Comparison of ENCODE assay signal across 22 cellular contexts in genomic region chr10:17379151-17379690, GRCh38.
DNase-seq lines count a peak whose midpoint lies in the region; ATAC-seq and TF ChIP-seq lines count a peak whose summit lies in the region.
"Had no signal": no experiment of that assay in that cellular context is flagged by ENCODE, and none has a peak within 500 bp of the region (broad histone marks: within the 10 kb centered on the region; RNA-seq: fewer than 3 reads in every experiment).

No MANE protein-coding gene starts in this region.

- no peak overlapping the region for H3K4me3 Mint-ChIP-seq in GM23338
- H3K4me3 Mint-ChIP-seq in WTC11: no peak overlapping the region
- H3K4me3 Mint-ChIP-seq in neural progenitor cell: no peak overlapping the region
- H3K4me3 Mint-ChIP-seq: CD14-positive monocyte; CD4-positive, alpha-beta T cell; CD8-positive, alpha-beta memory T cell; HFFc6 had no signal

- H3K4me1 Mint-ChIP-seq in GM23338: peaks cover 22% of the 10 kb centered on the region
- peaks cover 37% of the 10 kb centered on the region for H3K4me1 Mint-ChIP-seq in WTC11
- H3K4me1 Mint-ChIP-seq in neural progenitor cell: no peaks in the 10 kb centered on the region
- H3K4me1 Mint-ChIP-seq: CD14-positive monocyte; CD8-positive, alpha-beta memory T cell had no signal

- WGBS in mesendoderm (ENCODE audit: extremely low coverage, insufficient coverage, low lambda C conversion rate): no CpG with 5 or more reads among the region's 6 CpGs

- H3K4me3 ChIP-seq in GM23338 (no peak overlapping the region), mesendoderm (ENCODE audit: low read length) (no peak overlapping the region), neural progenitor cell (no peak overlapping the region)
- H3K4me3 ChIP-seq: A549; BLaER1 treated with 17β-estradiol and CSF1 and Interleukin-3, amounts not matched to agents 10 nM and 100 nM had no signal

- no peaks in the 10 kb centered on the region for H3K79me1 ChIP-seq in mesendoderm (ENCODE audit: low read length)

- no peak overlapping the region for H2BK15ac ChIP-seq in mesendoderm (replicated peaks; ENCODE audit: low read depth)

- no peak overlapping the region for H4K5ac ChIP-seq in mesendoderm (ENCODE audit: low read length)

- no peaks in the 10 kb centered on the region for H3K9me3 ChIP-seq in neural progenitor cell (ENCODE audit: low read depth)
- H3K9me3 ChIP-seq: A549; BE2C; BLaER1 treated with 17β-estradiol and CSF1 and Interleukin-3, amounts not matched to agents 10 nM and 100 nM had no signal

- H3K9ac ChIP-seq in mesendoderm (ENCODE audit: low read length) (no peak overlapping the region), neural progenitor cell (no peak overlapping the region)
- H3K9ac ChIP-seq: BLaER1 treated with 17β-estradiol and CSF1 and Interleukin-3, amounts not matched to agents 10 nM and 100 nM had no signal

- H2BK120ac ChIP-seq in mesendoderm (ENCODE audit: low read depth, low read length): no peak overlapping the region

- H3K9me3 Mint-ChIP-seq in GM23338 (no peaks in the 10 kb centered on the region), WTC11 (peaks cover 7% of the 10 kb centered on the region), neural progenitor cell (peaks cover 3% of the 10 kb centered on the region)
- H3K9me3 Mint-ChIP-seq: CD4-positive, alpha-beta T cell; CD8-positive, alpha-beta memory T cell; HFFc6 had no signal

- H3K27ac ChIP-seq in GM23338 (ENCODE audit: low read depth) (no peak overlapping the region), mesendoderm (ENCODE audit: low read depth, low read length) (no peak overlapping the region), neural progenitor cell (no peak overlapping the region)
- H3K27ac ChIP-seq: A549; BLaER1 treated with 17β-estradiol and CSF1 and Interleukin-3, amounts not matched to agents 10 nM and 100 nM had no signal

- H2AK5ac ChIP-seq in mesendoderm (ENCODE audit: low read length): no peak overlapping the region

- no peak overlapping the region for H3K4ac ChIP-seq in mesendoderm (ENCODE audit: low read depth, low read length)

- no peaks in the 10 kb centered on the region for H3K36me3 Mint-ChIP-seq in GM23338 (ENCODE audit: low read depth)
- no peaks in the 10 kb centered on the region for H3K36me3 Mint-ChIP-seq in WTC11
- no peaks in the 10 kb centered on the region for H3K36me3 Mint-ChIP-seq in neural progenitor cell
- H3K36me3 Mint-ChIP-seq: CD14-positive monocyte; CD8-positive, alpha-beta memory T cell had no signal

- H3K18ac ChIP-seq in mesendoderm (ENCODE audit: low read length): no peak overlapping the region

- H3K27me3 ChIP-seq in GM23338 (ENCODE audit: insufficient read depth): no peaks in the 10 kb centered on the region
- no peaks in the 10 kb centered on the region for H3K27me3 ChIP-seq in mesendoderm (ENCODE audit: insufficient read depth, low read length, poor library complexity)
- H3K27me3 ChIP-seq in neural progenitor cell: no peaks in the 10 kb centered on the region
- H3K27me3 ChIP-seq: BE2C; BLaER1 treated with 17β-estradiol and CSF1 and Interleukin-3, amounts not matched to agents 10 nM and 100 nM had no signal

- CTCF ChIA-PET in WTC11 (lab: Charles Lee): no interaction called here

- POLR2A ChIA-PET in WTC11 (lab: Charles Lee): interaction anchor here (0.7 kb wide), 1 partner anchor 92 kb away, joined by 3 read pairs; no protein-coding TSS in a partner anchor

- H3K4me2 ChIP-seq in GM23338 (0 out of 2 replicates have a peak overlapping the region, but pooled peaks have one; percentile 27), mesendoderm (ENCODE audit: low read length) (no peak overlapping the region), neural progenitor cell (no peak overlapping the region)
- H3K4me2 ChIP-seq: A549; BLaER1 treated with 17β-estradiol and CSF1 and Interleukin-3, amounts not matched to agents 10 nM and 100 nM had no signal

- H3K27me3 Mint-ChIP-seq in GM23338 (ENCODE audit: insufficient read depth, low read depth, poor library complexity) (peaks cover 7% of the 10 kb centered on the region), WTC11 (ENCODE audit: low read depth) (no peaks in the 10 kb centered on the region; the same call in 1 of the 2 replicates), neural progenitor cell (ENCODE audit: insufficient read depth, low read depth) (peaks cover 4% of the 10 kb centered on the region)
- H3K27me3 Mint-ChIP-seq: CD4-positive, alpha-beta T cell had no signal

- H2BK5ac ChIP-seq in mesendoderm (ENCODE audit: low read length): no peak overlapping the region

- no peak overlapping the region for H3K27ac Mint-ChIP-seq in GM23338
- H3K27ac Mint-ChIP-seq in WTC11: peak overlapping the region; percentile 75; the same call in 1 of the 2 replicates
- H3K27ac Mint-ChIP-seq in neural progenitor cell: no peak overlapping the region
- H3K27ac Mint-ChIP-seq: CD14-positive monocyte; CD4-positive, alpha-beta T cell; HFFc6 had no signal

- no peak for ATAC-seq in GM23338
- ATAC-seq in WTC11: peak; percentile 56
- ATAC-seq: A549, HCT116 had no signal

- no peak overlapping the region for H3K56ac ChIP-seq in mesendoderm (ENCODE audit: low read length)

- no peak overlapping the region for H4K8ac ChIP-seq in mesendoderm (ENCODE audit: low read depth, low read length)

- H4K20me1 ChIP-seq in GM23338 (replicated peaks; ENCODE audit: insufficient read depth): no peaks in the 10 kb centered on the region
- H4K20me1 ChIP-seq in neural progenitor cell (ENCODE audit: low read depth): no peaks in the 10 kb centered on the region
- H4K20me1 ChIP-seq: BLaER1 treated with 17β-estradiol and CSF1 and Interleukin-3, amounts not matched to agents 10 nM and 100 nM had no signal

- H3K79me2 ChIP-seq in GM23338 (replicated peaks; ENCODE audit: insufficient read depth) (no peaks in the 10 kb centered on the region), mesendoderm (ENCODE audit: control insufficient read depth, insufficient read depth, low read length) (no peaks in the 10 kb centered on the region), neural progenitor cell (ENCODE audit: low read depth) (no peaks in the 10 kb centered on the region)

- no peak overlapping the region for H3K23ac ChIP-seq in mesendoderm (ENCODE audit: low read length)

- H3K9me2 ChIP-seq in GM23338 (ENCODE audit: insufficient read depth): no peaks in the 10 kb centered on the region

- no peak for DNase-seq in GM23338 (ENCODE audit: low spot score)
- DNase-seq in WTC11 (ENCODE audit: low spot score): no peak
- DNase-seq in mesendoderm: peak; percentile 92
- DNase-seq in activated effector memory CD4-positive, alpha-beta T cell treated with Interleukin-2 at 50 U/mL for 16 hours: no peak
- DNase-seq in NCI-H1092 treated with DMSO at 0.1 percent for 48 hours (lab: John Stamatoyannopoulos, UW): no peak
- DNase-seq in neural progenitor cell (ENCODE audit: low spot score): no peak
- DNase-seq: 8988T; ACHN; AML-193; BE2C; CD4-positive, alpha-beta T cell; CD8-positive, alpha-beta memory T cell; DMS 273 treated with DMSO at 0.1 percent for 48 hours; DMS79; EL; GF-D8; H7; HFFc6 had no signal

- H3K4me1 ChIP-seq in GM23338 (ENCODE audit: insufficient read depth) (peaks cover 23% of the 10 kb centered on the region), mesendoderm (ENCODE audit: control insufficient read depth, low read depth, low read length) (peaks cover 8% of the 10 kb centered on the region), neural progenitor cell (no peaks in the 10 kb centered on the region)
- H3K4me1 ChIP-seq: A549; BE2C; BLaER1 treated with 17β-estradiol and CSF1 and Interleukin-3, amounts not matched to agents 10 nM and 100 nM had no signal

- H3F3A ChIP-seq in GM23338 (replicated peaks; ENCODE audit: low read depth) (no peaks in the 10 kb centered on the region), neural progenitor cell (ENCODE audit: low read depth) (no peaks in the 10 kb centered on the region)

- H2AFZ ChIP-seq in GM23338 (no peak overlapping the region), neural progenitor cell (replicated peaks) (no peak overlapping the region)

- no peak for TF ChIP-seq CTCF in GM23338 (conservative IDR thresholded peaks at IDR 0.05; ENCODE audit: low read depth in 2 of 2)
- no peak for TF ChIP-seq CTCF in WTC11 (IDR thresholded peaks at IDR 0.05)
- no peak for TF ChIP-seq CTCF in neural progenitor cell (IDR thresholded peaks at IDR 0.05)

- no peaks in the 10 kb centered on the region for H3K36me3 ChIP-seq in GM23338 (ENCODE audit: insufficient read depth)
- H3K36me3 ChIP-seq in mesendoderm (ENCODE audit: control insufficient read depth, insufficient read depth, low read length): no peaks in the 10 kb centered on the region
- H3K36me3 ChIP-seq in neural progenitor cell: no peaks in the 10 kb centered on the region
- H3K36me3 ChIP-seq: BE2C; BLaER1 treated with 17β-estradiol and CSF1 and Interleukin-3, amounts not matched to agents 10 nM and 100 nM had no signal

TF ChIP-seq in GM23338, 12 proteins besides CTCF, POLR2A, EP300 and RAD21 (continues in another document):
- no peak for TF ChIP-seq ZNF114 (CRISPR knock-in tag; IDR thresholded peaks at IDR 0.05)

TF ChIP-seq in WTC11, 78 proteins besides CTCF, POLR2A, EP300 and RAD21 (continues in another document):
- no peak for TF ChIP-seq USF1 (CRISPR knock-in tag; IDR thresholded peaks at IDR 0.05)
- no peak for TF ChIP-seq USF2 (CRISPR knock-in tag; IDR thresholded peaks at IDR 0.05)
- TF ChIP-seq E2F4 (CRISPR knock-in tag; IDR thresholded peaks at IDR 0.05; ENCODE audit: borderline replicate concordance, low read depth): no peak
- no peak for TF ChIP-seq TCF7 (CRISPR knock-in tag; IDR thresholded peaks at IDR 0.05; ENCODE audit: low read depth)
